Comparison of ENCODE assay signal across 11 cellular contexts in the genomic region with DNA sequence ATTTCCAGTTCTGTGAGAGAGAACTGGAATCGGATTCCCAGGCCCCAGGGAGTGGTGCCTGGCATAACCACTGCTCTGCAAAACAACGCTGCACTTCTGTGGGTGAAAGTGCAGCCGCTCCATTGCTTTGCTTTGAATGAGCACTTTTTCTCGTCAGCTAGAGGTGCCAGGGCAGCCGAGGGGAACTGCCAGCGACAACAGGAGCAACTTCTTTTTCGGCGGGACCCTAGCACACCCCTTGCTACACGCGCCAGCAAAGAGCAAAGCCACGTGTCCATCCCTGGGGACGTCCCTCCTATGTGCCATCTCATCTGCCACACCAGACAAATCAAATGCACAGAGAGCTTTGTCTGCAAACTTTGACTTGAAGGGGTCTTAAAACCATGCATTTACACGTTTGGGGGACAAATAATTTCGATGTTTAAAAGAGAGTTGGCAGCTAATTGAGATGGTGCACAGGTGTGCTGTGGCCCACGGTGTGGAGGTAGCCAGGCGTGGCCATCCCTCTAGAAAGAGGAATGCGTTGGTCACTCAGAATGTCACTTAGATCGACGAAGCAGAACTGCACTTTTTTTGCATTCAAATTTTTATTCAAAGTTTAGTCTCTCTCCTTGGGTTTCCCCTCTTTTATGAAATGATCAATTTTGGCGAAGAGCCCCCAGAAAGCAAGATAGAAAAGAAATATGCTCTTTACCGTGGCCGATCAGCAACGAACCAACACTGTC.
DNase-seq lines count a peak whose midpoint lies in the region; ATAC-seq and TF ChIP-seq lines count a peak whose summit lies in the region.
"Had no signal": no experiment of that assay in that cellular context is flagged by ENCODE, and none has a peak within 500 bp of the region (broad histone marks: within the 10 kb centered on the region; RNA-seq: fewer than 3 reads in every experiment).

No MANE protein-coding gene starts in this region.

- ATAC-seq in GM18508 (IDR thresholded peaks at IDR 0.05; ENCODE audit: insufficient read depth, unreplicated experiment): peak; percentile 18
- ATAC-seq in GM21576 (IDR thresholded peaks at IDR 0.05; ENCODE audit: unreplicated experiment): peak; percentile 31
- peak; percentile 46 for ATAC-seq in HG03354 (IDR thresholded peaks at IDR 0.05; ENCODE audit: poor library complexity, severe bottlenecking, unreplicated experiment)
- no peak for ATAC-seq in HG03469 (IDR thresholded peaks at IDR 0.05; ENCODE audit: unreplicated experiment)
- no peak for ATAC-seq in GM23338

- H3K4me1 ChIP-seq in GM23338 (ENCODE audit: insufficient read depth): peaks cover 22% of the 10 kb centered on the region

- POLR2A ChIA-PET in RWPE1 (lab: Yijun Ruan, JAX; ENCODE audit: low non-redundant PET): no interaction called here

- DNase-seq in globus pallidus (ENCODE audit: low spot score) (peak; percentile 29), NOMO-1 (lab: John Stamatoyannopoulos, UW; ENCODE audit: unreplicated experiment in 2 of 2) (no peak), GM23338 (ENCODE audit: low spot score) (no peak), RWPE1 (ENCODE audit: low spot score) (no peak)
- DNase-seq: activated CD4-positive, alpha-beta T cell treated with anti-CD3 and anti-CD28 coated beads, Interleukin-2, amount 50 U/mL, for 1 hour; mesendoderm had no signal

- no peaks in the 10 kb centered on the region for H3K9me3 Mint-ChIP-seq in GM23338

- peaks cover 13% of the 10 kb centered on the region for H3K27me3 Mint-ChIP-seq in GM23338 (ENCODE audit: insufficient read depth, low read depth, poor library complexity)

- H3K4me3 Mint-ChIP-seq in GM23338: no peak overlapping the region

- no peaks in the 10 kb centered on the region for H3K27me3 ChIP-seq in GM23338 (ENCODE audit: insufficient read depth)

- no peak overlapping the region for H3K27ac Mint-ChIP-seq in GM23338

- H3K4me3 ChIP-seq in GM23338: no peak overlapping the region

- no peaks in the 10 kb centered on the region for H3K36me3 Mint-ChIP-seq in GM23338 (ENCODE audit: low read depth)

- no peaks in the 10 kb centered on the region for H3K9me2 ChIP-seq in GM23338 (ENCODE audit: insufficient read depth)

- H3K4me2 ChIP-seq in GM23338: no peak overlapping the region

- peaks cover 36% of the 10 kb centered on the region for H3K4me1 Mint-ChIP-seq in GM23338

- H3K79me2 ChIP-seq in GM23338 (replicated peaks; ENCODE audit: insufficient read depth): no peaks in the 10 kb centered on the region

- H3K27ac ChIP-seq in GM23338 (ENCODE audit: low read depth) (no peak overlapping the region), RWPE1 (no peak overlapping the region)
- H3K27ac ChIP-seq: C4-2B had no signal

- no peaks in the 10 kb centered on the region for H4K20me1 ChIP-seq in GM23338 (replicated peaks; ENCODE audit: insufficient read depth)

- H2AFZ ChIP-seq in GM23338: no peak overlapping the region

- CTCF ChIA-PET in RWPE1 (lab: Yijun Ruan, JAX): interaction anchor here (0.7 kb wide), 1 partner anchor 16 kb away, joined by 5 read pairs; no protein-coding TSS in a partner anchor

- H3F3A ChIP-seq in GM23338 (replicated peaks; ENCODE audit: low read depth): no peaks in the 10 kb centered on the region

- no peaks in the 10 kb centered on the region for H3K36me3 ChIP-seq in GM23338 (ENCODE audit: insufficient read depth)

- TF ChIP-seq CTCF in GM23338 (conservative IDR thresholded peaks at IDR 0.05; ENCODE audit: low read depth in 2 of 2) (no peak), RWPE1 (conservative IDR thresholded peaks at IDR 0.05; ENCODE audit: low read depth) (no peak)

TF ChIP-seq in GM23338, 12 proteins besides CTCF, POLR2A, EP300 and RAD21:
- TF ChIP-seq EZH2 (IDR thresholded peaks at IDR 0.05; ENCODE audit: low read depth, unreplicated experiment) (no peak), NANOG (IDR thresholded peaks at IDR 0.05; ENCODE audit: borderline replicate concordance) (no peak), CREB1 (CRISPR knock-in tag; IDR thresholded peaks at IDR 0.05; ENCODE audit: low read depth) (no peak), EZH2phosphoT487 (IDR thresholded peaks at IDR 0.05; ENCODE audit: unreplicated experiment) (no peak), ZNF331 (CRISPR knock-in tag; IDR thresholded peaks at IDR 0.05; ENCODE audit: low read depth) (no peak)
- TF ChIP-seq, protein P1, sequence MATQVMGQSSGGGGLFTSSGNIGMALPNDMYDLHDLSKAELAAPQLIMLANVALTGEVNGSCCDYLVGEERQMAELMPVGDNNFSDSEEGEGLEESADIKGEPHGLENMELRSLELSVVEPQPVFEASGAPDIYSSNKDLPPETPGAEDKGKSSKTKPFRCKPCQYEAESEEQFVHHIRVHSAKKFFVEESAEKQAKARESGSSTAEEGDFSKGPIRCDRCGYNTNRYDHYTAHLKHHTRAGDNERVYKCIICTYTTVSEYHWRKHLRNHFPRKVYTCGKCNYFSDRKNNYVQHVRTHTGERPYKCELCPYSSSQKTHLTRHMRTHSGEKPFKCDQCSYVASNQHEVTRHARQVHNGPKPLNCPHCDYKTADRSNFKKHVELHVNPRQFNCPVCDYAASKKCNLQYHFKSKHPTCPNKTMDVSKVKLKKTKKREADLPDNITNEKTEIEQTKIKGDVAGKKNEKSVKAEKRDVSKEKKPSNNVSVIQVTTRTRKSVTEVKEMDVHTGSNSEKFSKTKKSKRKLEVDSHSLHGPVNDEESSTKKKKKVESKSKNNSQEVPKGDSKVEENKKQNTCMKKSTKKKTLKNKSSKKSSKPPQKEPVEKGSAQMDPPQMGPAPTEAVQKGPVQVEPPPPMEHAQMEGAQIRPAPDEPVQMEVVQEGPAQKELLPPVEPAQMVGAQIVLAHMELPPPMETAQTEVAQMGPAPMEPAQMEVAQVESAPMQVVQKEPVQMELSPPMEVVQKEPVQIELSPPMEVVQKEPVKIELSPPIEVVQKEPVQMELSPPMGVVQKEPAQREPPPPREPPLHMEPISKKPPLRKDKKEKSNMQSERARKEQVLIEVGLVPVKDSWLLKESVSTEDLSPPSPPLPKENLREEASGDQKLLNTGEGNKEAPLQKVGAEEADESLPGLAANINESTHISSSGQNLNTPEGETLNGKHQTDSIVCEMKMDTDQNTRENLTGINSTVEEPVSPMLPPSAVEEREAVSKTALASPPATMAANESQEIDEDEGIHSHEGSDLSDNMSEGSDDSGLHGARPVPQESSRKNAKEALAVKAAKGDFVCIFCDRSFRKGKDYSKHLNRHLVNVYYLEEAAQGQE (IDR thresholded peaks at IDR 0.05; ENCODE audit: unreplicated experiment): no peak

Comparison
In these comparisons a context has a peak if more than half of its experiments do, and no peak if none do; other contexts are left out.
1. ATAC-seq: peak in GM18508 (single experiment), GM21576 (single experiment) and HG03354 (single experiment); none in HG03469 (single experiment) and GM23338 (single experiment).